ENCODE assay signal across 8 cellular contexts in genomic region chr5:159100928-159101646, GRCh38. TPM values are rescaled to one million over a fixed set of nuclear protein-coding genes. Genes with fewer than 3 reads are reported as not detected.
A peak's percentile ranks its signal among the peaks of the same experiment; 100 is the strongest.
DNase-seq lines count a peak whose midpoint lies in the region; ATAC-seq and TF ChIP-seq lines count a peak whose summit lies in the region.

No MANE protein-coding gene starts in this region.

- no peaks in the 10 kb centered on the region for H3K36me3 ChIP-seq in ascending aorta

- no peaks in the 10 kb centered on the region for H3K9me3 Mint-ChIP-seq in mesothelial cell of epicardium

- TF ChIP-seq CTCF in ascending aorta (IDR thresholded peaks at IDR 0.05) (no peak), mesothelial cell of epicardium (IDR thresholded peaks at IDR 0.05; ENCODE audit: unreplicated experiment) (no peak)

- peak overlapping the region; percentile 94 to 97 for H3K27ac ChIP-seq in ascending aorta

- H3K36me3 Mint-ChIP-seq in mesothelial cell of epicardium: no peaks in the 10 kb centered on the region

- no peak for TF ChIP-seq POLR2A in GM18505 (IDR thresholded peaks at IDR 0.05; ENCODE audit: borderline replicate concordance, extremely low read depth, insufficient read depth, insufficient read length)

- peaks cover 41% of the 10 kb centered on the region for H3K4me1 Mint-ChIP-seq in mesothelial cell of epicardium

- no peaks in the 10 kb centered on the region for H3K9me3 ChIP-seq in ascending aorta

- H3K27ac Mint-ChIP-seq in mesothelial cell of epicardium: no peak overlapping the region

- peak overlapping the region; percentile 70 to 77 for H3K4me3 ChIP-seq in ascending aorta

- peak overlapping the region; percentile 71 for H3K4me3 Mint-ChIP-seq in mesothelial cell of epicardium

- H3K4me1 ChIP-seq in ascending aorta: peaks cover 7 to 15% of the 10 kb centered on the region in 2 donors

- H3K27me3 ChIP-seq in ascending aorta: no peaks in the 10 kb centered on the region

- ATAC-seq in GM18505 (IDR thresholded peaks at IDR 0.05; ENCODE audit: unreplicated experiment) (peak; percentile 3), HG02885 (IDR thresholded peaks at IDR 0.05; ENCODE audit: poor library complexity, unreplicated experiment) (peak; percentile 2), HG03571 (IDR thresholded peaks at IDR 0.05; ENCODE audit: unreplicated experiment) (no peak), GM21529 (IDR thresholded peaks at IDR 0.05; ENCODE audit: unreplicated experiment) (no peak)

- DNase-seq in ascending aorta (ENCODE audit: low spot score in 2 of 2) (no peak), mesothelial cell of epicardium (ENCODE audit: low spot score in 2 of 2, unreplicated experiment in 2 of 2) (no peak), inferior parietal cortex (ENCODE audit: extremely low spot score) (no peak), GOT3 (lab: John Stamatoyannopoulos, UW) (no peak)

- peaks cover 99% of the 10 kb centered on the region for H3K27me3 Mint-ChIP-seq in mesothelial cell of epicardium (ENCODE audit: low read depth)

- intact Hi-C loops in ascending aorta (cut with DNase I): loop anchor here (2.0 to 10.0 kb wide), 8 partner anchors 50 to 1246 kb away; partner anchors contain the start of gene CLINT1

RNA-seq across cellular contexts. Expression of gene EBF1, which starts 1.4 kb away (rescaled TPM):
- total RNA-seq in ascending aorta (93.6 TPM), mesothelial cell of epicardium (0.96 to 1.6 TPM (median 1.4 TPM) in 3 replicates)

Comparison
In these comparisons a context has a peak if more than half of its experiments do, and no peak if none do; other contexts are left out.
1. ATAC-seq: peak in GM18505 (single experiment) and HG02885 (single experiment); none in HG03571 (single experiment) and GM21529 (single experiment).
2. RNA of gene EBF1, which starts 1.4 kb away (total RNA-seq): 93.6 TPM in ascending aorta (single experiment); 0.96 to 1.6 TPM in mesothelial cell of epicardium; every median in the first group is over 10 times any median in the second.